ENCODE assay signal across 16 cellular contexts in genomic region chr9:2493578-2493977, GRCh38.
"Had no signal": no experiment of that assay in that cellular context is flagged by ENCODE, and none has a peak within 500 bp of the region (broad histone marks: within the 10 kb centered on the region; RNA-seq: fewer than 3 reads in every experiment).

No MANE protein-coding gene starts in this region.

- H3K4me1 ChIP-seq: ascending aorta, parathyroid adenoma had no signal

- H3K27me3 Mint-ChIP-seq: activated CD4-positive, alpha-beta T cell treated with anti-CD3 and anti-CD28 coated beads, Interleukin-2, amount 10 ng/mL, durations not matched to agents 7 days and 5 days had no signal

- ATAC-seq: activated CD4-positive, CD25-positive, alpha-beta regulatory T cell treated with anti-CD3 and anti-CD28 coated beads, Interleukin-2, amount 50 U/mL, for 24 hours; activated CD8-positive, alpha-beta T cell treated with anti-CD3 and anti-CD28 coated beads, Interleukin-2, amount 10 ng/mL, durations not matched to agents 7 days and 5 days; natural killer cell; stimulated activated naive B cell treated with anti-CD40 and anti-IgM and Interleukin-4, amounts not matched to agents 10 μg/mL and 1 μg/mL and 100 μg/mL, for 72 hours had no signal

- H3K36me3 Mint-ChIP-seq: natural killer cell; stimulated activated naive B cell treated with anti-CD40 and anti-IgM and Interleukin-4, amounts not matched to agents 10 μg/mL and 1 μg/mL and 100 μg/mL, for 72 hours had no signal

- H3K9me3 Mint-ChIP-seq: activated CD4-positive, alpha-beta T cell treated with anti-CD3 and anti-CD28 coated beads, Interleukin-2, amount 10 ng/mL, durations not matched to agents 7 days and 5 days; activated naive CD4-positive, alpha-beta T cell treated with anti-CD3 and anti-CD28 coated beads for 36 hours; activated T-cell treated with anti-CD3 and anti-CD28 coated beads, Interleukin-2, amount 50 U/mL, for 24 hours; natural killer cell; stimulated activated naive B cell treated with anti-CD40 and anti-IgM and Interleukin-4, amounts not matched to agents 10 μg/mL and 1 μg/mL and 100 μg/mL, for 72 hours had no signal

- H3K27me3 ChIP-seq: ascending aorta, esophagus squamous epithelium, neutrophil had no signal

- H3K9me3 ChIP-seq: ascending aorta, esophagus squamous epithelium, neutrophil, thoracic aorta had no signal

- H3K4me3 Mint-ChIP-seq: activated CD4-positive, alpha-beta T cell treated with anti-CD3 and anti-CD28 coated beads, Interleukin-2, amount 10 ng/mL, durations not matched to agents 7 days and 5 days; activated CD8-positive, alpha-beta T cell treated with anti-CD3 and anti-CD28 coated beads, Interleukin-2, amount 10 ng/mL, durations not matched to agents 7 days and 5 days; activated naive CD4-positive, alpha-beta T cell treated with anti-CD3 and anti-CD28 coated beads for 36 hours; activated T-cell treated with anti-CD3 and anti-CD28 coated beads, Interleukin-2, amount 50 U/mL, for 24 hours; natural killer cell; stimulated activated naive B cell treated with anti-CD40 and anti-IgM and Interleukin-4, amounts not matched to agents 10 μg/mL and 1 μg/mL and 100 μg/mL, for 72 hours had no signal

- H3K27ac Mint-ChIP-seq: activated CD4-positive, alpha-beta T cell treated with anti-CD3 and anti-CD28 coated beads, Interleukin-2, amount 10 ng/mL, durations not matched to agents 7 days and 5 days; activated CD8-positive, alpha-beta T cell treated with anti-CD3 and anti-CD28 coated beads, Interleukin-2, amount 10 ng/mL, durations not matched to agents 7 days and 5 days; activated naive CD4-positive, alpha-beta T cell treated with anti-CD3 and anti-CD28 coated beads for 36 hours; activated T-cell treated with anti-CD3 and anti-CD28 coated beads, Interleukin-2, amount 50 U/mL, for 24 hours; natural killer cell; stimulated activated naive B cell treated with anti-CD40 and anti-IgM and Interleukin-4, amounts not matched to agents 10 μg/mL and 1 μg/mL and 100 μg/mL, for 72 hours had no signal

- DNase-seq: activated CD4-positive, alpha-beta T cell treated with anti-CD3 and anti-CD28 coated beads, Interleukin-2, amount 10 ng/mL, durations not matched to agents 7 days and 5 days; activated CD8-positive, alpha-beta T cell treated with anti-CD3 and anti-CD28 coated beads, Interleukin-2, amount 10 ng/mL, durations not matched to agents 7 days and 5 days; activated naive CD4-positive, alpha-beta T cell treated with anti-CD3 and anti-CD28 coated beads for 36 hours; activated T-cell treated with anti-CD3 and anti-CD28 coated beads, Interleukin-2, amount 50 U/mL, for 24 hours; effector CD4-positive, alpha-beta T cell; esophagus squamous epithelium; kidney; natural killer cell; stimulated activated naive B cell treated with anti-CD40 and anti-IgM and Interleukin-4, amounts not matched to agents 10 μg/mL and 1 μg/mL and 100 μg/mL, for 72 hours; T-helper 1 cell; T-helper 9 cell had no signal

- H3K4me3 ChIP-seq: ascending aorta, esophagus squamous epithelium, thoracic aorta had no signal

- H3K36me3 ChIP-seq: ascending aorta, esophagus squamous epithelium, neutrophil, thoracic aorta had no signal

- H3K4me1 Mint-ChIP-seq: activated CD4-positive, alpha-beta T cell treated with anti-CD3 and anti-CD28 coated beads, Interleukin-2, amount 10 ng/mL, durations not matched to agents 7 days and 5 days; natural killer cell; stimulated activated naive B cell treated with anti-CD40 and anti-IgM and Interleukin-4, amounts not matched to agents 10 μg/mL and 1 μg/mL and 100 μg/mL, for 72 hours had no signal

- H3K27ac ChIP-seq: ascending aorta, neutrophil, parathyroid adenoma, thoracic aorta had no signal
